ENCODE assay signal across 8 cellular contexts in the genomic region with DNA sequence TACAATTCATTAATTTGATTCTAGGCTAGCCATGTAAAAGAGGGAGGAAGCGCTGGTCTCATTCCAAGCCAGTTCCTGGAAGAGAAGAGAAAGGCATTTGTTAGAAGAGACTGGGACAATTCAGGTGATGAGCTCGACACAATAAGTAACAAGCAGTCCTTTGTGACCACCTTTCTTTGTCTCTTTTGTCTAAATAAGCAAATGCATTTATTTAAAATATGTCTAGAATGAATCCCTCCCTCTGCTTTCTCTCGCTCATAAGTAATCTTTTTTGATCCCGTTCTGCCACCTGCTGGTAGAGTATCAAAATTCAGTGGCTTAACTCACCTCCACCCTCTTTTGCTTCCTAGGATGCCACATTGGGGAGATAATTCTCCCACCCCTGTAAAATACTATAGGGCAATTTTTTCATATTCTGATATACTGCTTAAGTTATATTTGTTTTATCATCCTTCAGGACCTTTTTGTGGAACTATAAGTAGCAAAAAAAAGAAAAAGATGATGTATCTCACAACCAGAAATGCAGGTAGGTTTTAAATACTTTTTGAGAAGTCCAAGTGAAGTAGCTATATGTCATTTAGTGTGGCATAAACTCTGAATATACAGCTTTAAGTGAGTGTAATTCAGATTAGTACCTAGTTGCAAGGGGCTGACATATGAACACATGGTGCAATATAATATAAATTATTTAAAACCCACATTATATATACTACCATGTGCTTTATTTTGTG.
DNase-seq lines count a peak whose midpoint lies in the region; ATAC-seq and TF ChIP-seq lines count a peak whose summit lies in the region.

No MANE protein-coding gene starts in this region.

- H3K4me1 ChIP-seq in right lobe of liver = peaks cover 0 to 16% (median 5%) of the 10 kb centered on the region in 4 donors

- no peak overlapping the region for H3K27ac ChIP-seq in CD4-positive, alpha-beta T cell (ENCODE audit: low read depth, low read length)
- no peak overlapping the region for H3K27ac ChIP-seq in right lobe of liver

- TF ChIP-seq CTCF in CD4-positive, alpha-beta T cell (IDR thresholded peaks at IDR 0.05) = peak; percentile 86
- TF ChIP-seq CTCF in cardiac fibroblast (IDR thresholded peaks at IDR 0.05; ENCODE audit: low read depth, low read length) (peak; percentile 61), right lobe of liver (IDR thresholded peaks at IDR 0.05) (peak; percentile 68 to 74 (median 72))

- H3K9me3 Mint-ChIP-seq in CD4-positive, alpha-beta T cell = no peaks in the 10 kb centered on the region
- no peaks in the 10 kb centered on the region for H3K9me3 Mint-ChIP-seq in T-cell

- H3K4me1 Mint-ChIP-seq in CD4-positive, alpha-beta T cell (ENCODE audit: low read depth) = no peaks in the 10 kb centered on the region
- H3K4me1 Mint-ChIP-seq in T-cell = no peaks in the 10 kb centered on the region

- peak; percentile 39 for ATAC-seq in CD4-positive, alpha-beta T cell (ENCODE audit: poor library complexity)
- ATAC-seq in GM19395 (IDR thresholded peaks at IDR 0.05; ENCODE audit: unreplicated experiment) (peak; percentile 86), T-cell (replicated peaks in 1 of 4) (peak in 3 of 4 experiments; percentile 42 to 48 (median 47)), right lobe of liver (peak; percentile 75 to 84 (median 76))

- CTCF ChIA-PET in CD4-positive, alpha-beta T cell (lab: Charles Lee) = interaction anchor here (1.3 to 1.9 kb wide), 2 partner anchors 375 to 968 kb away, joined by 4 read pairs; no protein-coding TSS in a partner anchor
- CTCF ChIA-PET in T-cell (lab: Charles Lee) = interaction anchor here (0.5 to 2.5 kb wide), 11 partner anchors 9 to 1119 kb away, joined by 3 to 8 read pairs (median 3); no protein-coding TSS in a partner anchor

- no peak for TF ChIP-seq POLR2A in right lobe of liver (IDR thresholded peaks at IDR 0.05)

- no peaks in the 10 kb centered on the region for H3K27me3 ChIP-seq in CD4-positive, alpha-beta T cell (ENCODE audit: control insufficient read depth, insufficient read depth, low read length)
- H3K27me3 ChIP-seq in right lobe of liver = no peaks in the 10 kb centered on the region

- H3K4me3 ChIP-seq in cardiac fibroblast (replicated peaks in 1 of 2; ENCODE audit: low read depth in 2 of 2, low read length in 2 of 2) (no peak overlapping the region), right lobe of liver (no peak overlapping the region)

- POLR2A ChIA-PET in CD4-positive, alpha-beta T cell (lab: Charles Lee) = no interaction called here
- POLR2A ChIA-PET in T-cell (lab: Charles Lee) = interaction anchor here in 1 of 2 donors (0.6 kb wide), 1 partner anchor 107 kb away, joined by 3 read pairs; no protein-coding TSS in a partner anchor

- DNase-seq in CD4-positive, alpha-beta T cell = peak in 8 of 10 experiments; percentile 3 to 24 (median 9)
- DNase-seq in NCI-H1417 treated with DMSO at 0.1 percent for 48 hours (lab: John Stamatoyannopoulos, UW) (peak; percentile 56), T-cell (peak in 27 of 34 experiments; percentile 1 to 45 (median 21)), cardiac fibroblast (ENCODE audit: low read depth in 2 of 2) (peak; percentile 74), right lobe of liver (no peak), ecto neural progenitor cell (ENCODE audit: low spot score) (no peak)
- peak; percentile 7 for DNase-seq in stimulated activated naive CD4-positive, alpha-beta T cell treated with Interleukin-2 at 50 U/mL for 16 hours (lab: John Stamatoyannopoulos, UW)

- WGBS in right lobe of liver (ENCODE audit: insufficient coverage, low coverage, low lambda C conversion rate, missing lambda C conversion rate) = 26% methylated on average over 4 of the region's 4 CpGs

- H3K27ac Mint-ChIP-seq in CD4-positive, alpha-beta T cell = no peak overlapping the region
- H3K27ac Mint-ChIP-seq in T-cell = no peak overlapping the region

- H3K36me3 Mint-ChIP-seq in CD4-positive, alpha-beta T cell (ENCODE audit: low read depth) = peaks cover 31% of the 10 kb centered on the region
- H3K36me3 Mint-ChIP-seq in T-cell = peaks cover 9% of the 10 kb centered on the region

- H3K27me3 Mint-ChIP-seq in CD4-positive, alpha-beta T cell = no peaks in the 10 kb centered on the region
- no peaks in the 10 kb centered on the region for H3K27me3 Mint-ChIP-seq in T-cell

- H3K9me3 ChIP-seq in CD4-positive, alpha-beta T cell (ENCODE audit: control insufficient read depth, low read length) = no peaks in the 10 kb centered on the region
- H3K9me3 ChIP-seq in right lobe of liver = no peaks in the 10 kb centered on the region

- no peaks in the 10 kb centered on the region for H3K36me3 ChIP-seq in right lobe of liver

- H3K4me3 Mint-ChIP-seq in CD4-positive, alpha-beta T cell = no peak overlapping the region
- H3K4me3 Mint-ChIP-seq in T-cell = no peak overlapping the region

- intact Hi-C loops in CD4-positive, alpha-beta T cell (cut with DNase I, micrococcal nuclease) = loop anchor here (1.0 to 10.0 kb wide), 11 partner anchors 88 to 1391 kb away; no protein-coding TSS in a partner anchor
- intact Hi-C loops in right lobe of liver (cut with DNase I) = no loop called here

Comparison
In these comparisons a context has a peak if more than half of its experiments do, and no peak if none do; other contexts are left out.
1. DNase-seq: peak in CD4-positive, alpha-beta T cell (8 of 10), NCI-H1417 treated with DMSO at 0.1 percent for 48 hours (single experiment), T-cell (27 of 34), cardiac fibroblast (2 of 2) and stimulated activated naive CD4-positive, alpha-beta T cell treated with Interleukin-2 at 50 U/mL for 16 hours (single experiment); none in right lobe of liver (0 of 3) and ecto neural progenitor cell (single experiment).
2. intact Hi-C loops: an anchor here in CD4-positive, alpha-beta T cell (1.0 to 10.0 kb wide); none called in right lobe of liver.
3. Peak in every context shown above with its lines, with median percentiles within 50 percentile points of each other: ATAC-seq and CTCF ChIP-seq.